ENCODE assay signal across 19 cellular contexts in the genomic region with DNA sequence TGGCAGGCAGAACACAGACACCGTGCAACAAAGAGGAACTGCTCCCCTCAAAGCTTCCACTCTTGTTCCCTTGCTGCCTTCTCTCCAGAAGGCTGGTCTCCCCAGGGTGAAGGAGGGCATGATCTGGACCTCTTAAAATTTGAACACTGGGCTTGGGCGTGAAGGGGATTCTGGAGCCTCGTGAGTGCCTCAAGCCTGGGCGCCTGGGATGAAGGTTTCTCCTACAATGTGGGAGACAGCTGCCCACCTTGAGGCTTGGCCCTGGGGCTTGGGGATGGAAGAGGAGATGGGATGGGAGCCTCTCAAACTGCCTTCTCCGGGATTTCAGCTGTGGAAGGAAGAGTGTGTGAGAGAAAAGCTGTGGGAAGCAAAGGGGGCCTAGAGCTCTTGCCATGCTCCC.
"Had no signal": no experiment of that assay in that cellular context is flagged by ENCODE, and none has a peak within 500 bp of the region (broad histone marks: within the 10 kb centered on the region; RNA-seq: fewer than 3 reads in every experiment).

No MANE protein-coding gene starts in this region.

- H3K27me3 ChIP-seq: foreskin keratinocyte, right atrium auricular region, testis, tibial nerve had no signal

- H3K36me3 Mint-ChIP-seq: stimulated activated effector memory CD8-positive, alpha-beta T cell treated with anti-CD3 and anti-CD28 coated beads, Interleukin-12 subunit alpha, Interleukin-12 subunit beta, amount 100 ng/mL, for 72 hours had no signal

- H3K27ac Mint-ChIP-seq: endodermal cell, nephron had no signal

- H3K27me3 Mint-ChIP-seq: stimulated activated naive CD8-positive, alpha-beta T cell treated with anti-CD3 and anti-CD28 coated beads, Interleukin-15, amount 100 ng/mL, for 72 hours had no signal

- DNase-seq: cerebellar nuclear complex; effector CD4-positive, alpha-beta T cell; endodermal cell; erythroblast; foreskin keratinocyte; immature natural killer cell; left ventricle myocardium inferior; lower lobe of right lung; mesendoderm; small intestine; stimulated activated CD4-positive, alpha-beta T cell treated with anti-CD3 and anti-CD28 coated beads, Interleukin-2, amount 100 ng/mL, for 48 hours; stimulated activated CD8-positive, alpha-beta memory T cell treated with anti-CD3 and anti-CD28 coated beads, Interleukin-4, amount 100 ng/mL, for 48 hours; stimulated activated naive CD8-positive, alpha-beta T cell treated with anti-CD3 and anti-CD28 coated beads, Interleukin-15, amount 100 ng/mL, for 72 hours; testis had no signal

- H3K36me3 ChIP-seq: left ventricle myocardium inferior, lower lobe of right lung, right atrium auricular region, tibial nerve had no signal

- ATAC-seq: foreskin keratinocyte; lower lobe of right lung; mucosa of descending colon; stimulated activated effector memory CD8-positive, alpha-beta T cell treated with anti-CD3 and anti-CD28 coated beads, Interleukin-12 subunit alpha, Interleukin-12 subunit beta, amount 100 ng/mL, for 72 hours; stimulated activated naive CD8-positive, alpha-beta T cell treated with anti-CD3 and anti-CD28 coated beads, Interleukin-15, amount 100 ng/mL, for 72 hours had no signal

- H3K9me3 Mint-ChIP-seq: endodermal cell; immature natural killer cell; nephron; stimulated activated effector memory CD8-positive, alpha-beta T cell treated with anti-CD3 and anti-CD28 coated beads, Interleukin-12 subunit alpha, Interleukin-12 subunit beta, amount 100 ng/mL, for 72 hours; stimulated activated naive CD8-positive, alpha-beta T cell treated with anti-CD3 and anti-CD28 coated beads, Interleukin-15, amount 100 ng/mL, for 72 hours had no signal

- H3K4me1 Mint-ChIP-seq: endodermal cell had no signal

- H3K4me3 ChIP-seq: left ventricle myocardium inferior, lower lobe of right lung, mucosa of descending colon, right atrium auricular region, testis, tibial nerve had no signal

- H3K27ac ChIP-seq: foreskin keratinocyte, left ventricle myocardium inferior, lower lobe of right lung, right atrium auricular region, tibial nerve had no signal

- H3K4me3 Mint-ChIP-seq: endodermal cell; immature natural killer cell; nephron; stimulated activated effector memory CD8-positive, alpha-beta T cell treated with anti-CD3 and anti-CD28 coated beads, Interleukin-12 subunit alpha, Interleukin-12 subunit beta, amount 100 ng/mL, for 72 hours; stimulated activated naive CD8-positive, alpha-beta T cell treated with anti-CD3 and anti-CD28 coated beads, Interleukin-15, amount 100 ng/mL, for 72 hours had no signal

- H3K9me3 ChIP-seq: left ventricle myocardium inferior, lower lobe of right lung, mucosa of descending colon, right atrium auricular region, testis, tibial nerve had no signal
